In genomic region chrX:152928761-152929400, GRCh38 we compare ENCODE assay signal across 35 cellular contexts.
"Had no signal": no experiment of that assay in that cellular context is flagged by ENCODE, and none has a peak within 500 bp of the region (broad histone marks: within the 10 kb centered on the region; RNA-seq: fewer than 3 reads in every experiment).

No MANE protein-coding gene starts in this region.

- H3K36me3 Mint-ChIP-seq: activated CD4-positive, alpha-beta memory T cell treated with anti-CD3 and anti-CD28 coated beads for 36 hours; activated naive CD4-positive, alpha-beta T cell treated with anti-CD3 and anti-CD28 coated beads, Interleukin-2, amount 50 U/mL, for 72 hours; activated naive CD8-positive, alpha-beta T cell treated with anti-CD3 and anti-CD28 coated beads for 36 hours had no signal

- H3K27me3 ChIP-seq: adrenal gland, body of pancreas, brain microvascular endothelial cell had no signal

- H3K27ac ChIP-seq: adrenal gland, body of pancreas, brain microvascular endothelial cell, breast epithelium, VCaP had no signal

- ATAC-seq: activated CD8-positive, alpha-beta T cell treated with anti-CD3 and anti-CD28 coated beads for 36 hours; activated naive CD4-positive, alpha-beta T cell treated with anti-CD3 and anti-CD28 coated beads, Interleukin-2, amount 50 U/mL, for 72 hours; activated T-cell treated with anti-CD3 and anti-CD28 coated beads, Interleukin-2, amount 50 U/mL, for 4 hours; activated T-cell treated with anti-CD3 and anti-CD28 coated beads, Interleukin-2, amount 50 U/mL, for 72 hours; activated T-helper 17 cell treated with anti-CD3 and anti-CD28 coated beads, Interleukin-2, amount 50 U/mL, for 72 hours; body of pancreas had no signal

- H3K27me3 Mint-ChIP-seq: activated B cell treated with CpG ODN at 0.5 μM for 24 hours; activated CD4-positive, alpha-beta memory T cell treated with anti-CD3 and anti-CD28 coated beads for 36 hours; activated CD4-positive, alpha-beta T cell treated with anti-CD3 and anti-CD28 coated beads, Interleukin-2, amount 10 ng/mL, durations not matched to agents 24 days and 14 days; activated CD8-positive, alpha-beta T cell treated with anti-CD3 and anti-CD28 coated beads for 36 hours; activated naive CD8-positive, alpha-beta T cell treated with anti-CD3 and anti-CD28 coated beads for 36 hours; activated T-helper 17 cell treated with anti-CD3 and anti-CD28 coated beads, Interleukin-2, amount 50 U/mL, for 72 hours had no signal

- H3K4me3 ChIP-seq: adrenal gland, body of pancreas, breast epithelium had no signal

- H3K9me3 ChIP-seq: adrenal gland, body of pancreas, breast epithelium had no signal

- H3K4me3 Mint-ChIP-seq: activated B cell treated with CpG ODN at 0.5 μM for 24 hours; activated CD4-positive, alpha-beta memory T cell treated with anti-CD3 and anti-CD28 coated beads for 36 hours; activated CD4-positive, alpha-beta T cell treated with anti-CD3 and anti-CD28 coated beads, Interleukin-2, amount 10 ng/mL, durations not matched to agents 24 days and 14 days; activated CD8-positive, alpha-beta T cell treated with anti-CD3 and anti-CD28 coated beads for 36 hours; activated naive CD4-positive, alpha-beta T cell treated with anti-CD3 and anti-CD28 coated beads for 36 hours; activated naive CD8-positive, alpha-beta T cell treated with anti-CD3 and anti-CD28 coated beads for 36 hours; activated T-cell treated with anti-CD3 and anti-CD28 coated beads, Interleukin-2, amount 50 U/mL, for 4 hours; activated T-cell treated with anti-CD3 and anti-CD28 coated beads, Interleukin-2, amount 50 U/mL, for 72 hours; activated T-helper 1 cell treated with anti-CD3 and anti-CD28 coated beads, Interleukin-12 subunit alpha, Interleukin-12 subunit beta, Interleukin-2, Interleukin-4 antibody, amounts not matched to agents 30 ng/mL and 10 ng/mL and 1 ng/mL, durations not matched to agents 14 hours and 24 hours and 36 hours; activated T-helper 17 cell treated with anti-CD3 and anti-CD28 coated beads, Interleukin-2, amount 50 U/mL, for 72 hours; central memory CD8-positive, alpha-beta T cell; T-helper 1 cell treated with Interleukin-12 subunit alpha and Interleukin-12 subunit beta and Interleukin-4 antibody, amounts not matched to agents 30 μg/mL and 1 μg/mL, for 36 hours; T-helper 2 cell treated with Interferon-gamma antibody and Interleukin-4, amounts not matched to agents 5 μg/mL and 100 μg/mL, for 36 hours had no signal

- H3K4me1 Mint-ChIP-seq: activated B cell treated with CpG ODN at 0.5 μM for 24 hours; activated T-helper 17 cell treated with anti-CD3 and anti-CD28 coated beads, Interleukin-2, amount 50 U/mL, for 72 hours had no signal

- DNase-seq: activated B cell treated with CpG ODN at 0.5 μM for 24 hours; activated CD4-positive, alpha-beta memory T cell treated with anti-CD3 and anti-CD28 coated beads for 36 hours; activated CD4-positive, alpha-beta T cell treated with anti-CD3 and anti-CD28 coated beads for 4 hours; activated CD4-positive, alpha-beta T cell treated with anti-CD3 and anti-CD28 coated beads, Interleukin-2, amount 10 ng/mL, durations not matched to agents 24 days and 14 days; activated CD4-positive, alpha-beta T cell treated with anti-CD3 and anti-CD28 coated beads, Interleukin-2, amount 50 U/mL, for 1 hour; activated CD4-positive, alpha-beta T cell treated with anti-CD3 and anti-CD28 coated beads, Interleukin-2, amount 50 U/mL, for 4 hours; activated CD4-positive, CD25-positive, alpha-beta regulatory T cell treated with anti-CD3 and anti-CD28 coated beads, Interleukin-2, amount 50 U/mL, for 72 hours; activated CD8-positive, alpha-beta memory T cell treated with anti-CD3 and anti-CD28 coated beads, Interleukin-2, amount 50 U/mL, for 4 hours; activated CD8-positive, alpha-beta T cell treated with anti-CD3 and anti-CD28 coated beads for 36 hours; activated effector memory CD4-positive, alpha-beta T cell treated with anti-CD3 and anti-CD28 coated beads, Interleukin-2, amount 50 U/mL, for 16 hours; activated gamma-delta T cell treated with Interleukin-2 at 50 U/mL for 16 hours; activated naive CD4-positive, alpha-beta T cell; activated naive CD4-positive, alpha-beta T cell treated with anti-CD3 and anti-CD28 coated beads for 36 hours; activated naive CD4-positive, alpha-beta T cell treated with anti-CD3 and anti-CD28 coated beads, Interleukin-2, amount 50 U/mL, for 16 hours; activated naive CD8-positive, alpha-beta T cell treated with anti-CD3 and anti-CD28 coated beads for 36 hours; activated T-cell treated with anti-CD3 and anti-CD28 coated beads for 4 hours; activated T-cell treated with anti-CD3 and anti-CD28 coated beads, Interleukin-2, amount 50 U/mL, for 1 hour; activated T-cell treated with anti-CD3 and anti-CD28 coated beads, Interleukin-2, amount 50 U/mL, for 4 hours; activated T-cell treated with anti-CD3 and anti-CD28 coated beads, Interleukin-2, amount 50 U/mL, for 72 hours; adrenal gland; amniotic stem cell; body of pancreas; brain microvascular endothelial cell; cerebellar nuclear complex; T-helper 1 cell; T-helper 2 cell; T-helper 9 cell had no signal

- H3K36me3 ChIP-seq: adrenal gland, brain microvascular endothelial cell, breast epithelium had no signal

- H3K9me3 Mint-ChIP-seq: activated B cell treated with CpG ODN at 0.5 μM for 24 hours; activated CD4-positive, alpha-beta memory T cell treated with anti-CD3 and anti-CD28 coated beads for 36 hours; activated CD4-positive, alpha-beta T cell treated with anti-CD3 and anti-CD28 coated beads, Interleukin-2, amount 10 ng/mL, durations not matched to agents 24 days and 14 days; activated CD8-positive, alpha-beta T cell treated with anti-CD3 and anti-CD28 coated beads for 36 hours; activated naive CD4-positive, alpha-beta T cell treated with anti-CD3 and anti-CD28 coated beads for 36 hours; activated naive CD4-positive, alpha-beta T cell treated with anti-CD3 and anti-CD28 coated beads, Interleukin-2, amount 50 U/mL, for 72 hours; activated naive CD8-positive, alpha-beta T cell treated with anti-CD3 and anti-CD28 coated beads for 36 hours; activated T-cell treated with anti-CD3 and anti-CD28 coated beads, Interleukin-2, amount 50 U/mL, for 4 hours; activated T-cell treated with anti-CD3 and anti-CD28 coated beads, Interleukin-2, amount 50 U/mL, for 72 hours; activated T-helper 1 cell treated with anti-CD3 and anti-CD28 coated beads, Interleukin-12 subunit alpha, Interleukin-12 subunit beta, Interleukin-2, Interleukin-4 antibody, amounts not matched to agents 30 ng/mL and 10 ng/mL and 1 ng/mL, durations not matched to agents 14 hours and 24 hours and 36 hours; activated T-helper 17 cell treated with anti-CD3 and anti-CD28 coated beads, Interleukin-2, amount 50 U/mL, for 72 hours; central memory CD8-positive, alpha-beta T cell; T-helper 1 cell treated with Interleukin-12 subunit alpha and Interleukin-12 subunit beta and Interleukin-4 antibody, amounts not matched to agents 30 μg/mL and 1 μg/mL, for 36 hours; T-helper 2 cell treated with Interferon-gamma antibody and Interleukin-4, amounts not matched to agents 5 μg/mL and 100 μg/mL, for 36 hours had no signal

- H3K27ac Mint-ChIP-seq: activated B cell treated with CpG ODN at 0.5 μM for 24 hours; activated CD4-positive, alpha-beta memory T cell treated with anti-CD3 and anti-CD28 coated beads for 36 hours; activated CD4-positive, alpha-beta T cell treated with anti-CD3 and anti-CD28 coated beads, Interleukin-2, amount 10 ng/mL, durations not matched to agents 24 days and 14 days; activated CD8-positive, alpha-beta T cell treated with anti-CD3 and anti-CD28 coated beads for 36 hours; activated naive CD4-positive, alpha-beta T cell treated with anti-CD3 and anti-CD28 coated beads for 36 hours; activated naive CD4-positive, alpha-beta T cell treated with anti-CD3 and anti-CD28 coated beads, Interleukin-2, amount 50 U/mL, for 72 hours; activated naive CD8-positive, alpha-beta T cell treated with anti-CD3 and anti-CD28 coated beads for 36 hours; activated T-cell treated with anti-CD3 and anti-CD28 coated beads, Interleukin-2, amount 50 U/mL, for 72 hours; activated T-helper 1 cell treated with anti-CD3 and anti-CD28 coated beads, Interleukin-12 subunit alpha, Interleukin-12 subunit beta, Interleukin-2, Interleukin-4 antibody, amounts not matched to agents 30 ng/mL and 10 ng/mL and 1 ng/mL, durations not matched to agents 14 hours and 24 hours and 36 hours; activated T-helper 17 cell treated with anti-CD3 and anti-CD28 coated beads, Interleukin-2, amount 50 U/mL, for 72 hours; T-helper 1 cell treated with Interleukin-12 subunit alpha and Interleukin-12 subunit beta and Interleukin-4 antibody, amounts not matched to agents 30 μg/mL and 1 μg/mL, for 36 hours; T-helper 2 cell treated with Interferon-gamma antibody and Interleukin-4, amounts not matched to agents 5 μg/mL and 100 μg/mL, for 36 hours had no signal

- H3K4me1 ChIP-seq: adrenal gland, breast epithelium had no signal
